In the genomic region with DNA sequence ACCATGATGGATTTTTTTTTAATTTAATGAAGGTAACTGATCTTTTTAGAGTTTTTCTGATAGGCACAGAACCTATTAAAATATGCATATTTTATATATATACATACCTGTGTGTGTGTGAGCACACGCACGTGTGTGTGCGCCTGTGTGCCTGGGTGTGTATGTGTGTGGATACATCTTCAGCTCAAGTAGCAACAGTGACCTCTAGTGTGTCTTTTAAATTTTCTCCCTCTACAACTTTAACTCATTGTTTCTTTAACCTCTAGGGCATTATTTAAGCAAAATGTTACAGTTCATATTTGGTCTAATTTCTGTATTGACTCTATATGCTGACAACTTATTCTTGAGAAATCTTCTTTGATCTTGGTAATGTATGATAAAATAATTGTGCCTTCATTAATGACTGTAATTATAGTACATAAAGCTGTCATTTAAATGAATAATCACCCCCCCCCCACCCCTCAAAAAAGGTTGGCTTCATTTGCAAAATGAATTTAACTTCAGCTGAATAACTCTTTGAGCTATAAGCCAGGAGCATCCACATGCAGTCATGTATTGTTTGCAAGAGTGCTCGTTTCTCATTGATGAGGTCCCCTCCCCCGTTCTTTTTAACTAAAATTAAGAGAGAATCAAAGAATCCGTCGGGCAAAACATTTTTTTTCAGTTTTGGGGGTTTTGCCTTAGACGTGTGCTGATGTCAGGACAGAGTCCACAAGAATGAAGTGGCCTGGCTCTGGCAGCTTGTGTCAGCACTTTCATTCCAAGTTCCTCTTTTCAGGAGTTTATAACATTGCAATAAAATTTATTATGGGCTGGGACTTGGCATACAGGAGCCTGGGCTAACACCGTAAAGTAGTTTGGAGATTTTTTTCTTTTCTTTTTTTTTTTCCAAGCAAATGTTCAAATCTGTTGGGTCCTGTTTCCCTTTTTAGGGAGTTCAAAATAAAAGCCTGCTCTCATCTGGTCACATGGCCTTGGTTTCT, we compare ENCODE assay signal across 8 cellular contexts.
DNase-seq lines count a peak whose midpoint lies in the region; ATAC-seq, FAIRE-seq and TF ChIP-seq lines count a peak whose summit lies in the region.

No MANE protein-coding gene starts in this region.

- FAIRE-seq in H54 (lab: Jason Lieb, UNC): no peak

- DNase-seq in AG08396 (ENCODE audit: low spot score) (peak; percentile 21), H54 (ENCODE audit: insufficient read length, low spot score) (peak; percentile 5), NOMO-1 treated with dmso at 0.1 percent for 144 hours (lab: John Stamatoyannopoulos, UW; ENCODE audit: unreplicated experiment) (peak; percentile 12), epithelial cell of proximal tubule (ENCODE audit: low read depth) (no peak), non-pigmented ciliary epithelial cell (ENCODE audit: low read depth) (peak; percentile 19), SKM-1 (lab: John Stamatoyannopoulos, UW; ENCODE audit: unreplicated experiment) (no peak), substantia nigra (lab: John Stamatoyannopoulos, UW) (no peak)

- TF ChIP-seq POLR2A in H54 (IDR thresholded peaks at IDR 0.05; ENCODE audit: low read depth, low read length): no peak

- no peak overlapping the region for H3K4me3 ChIP-seq in epithelial cell of proximal tubule (ENCODE audit: low read depth, low read length)

- ATAC-seq in HG03280 (IDR thresholded peaks at IDR 0.05; ENCODE audit: unreplicated experiment): no peak

- TF ChIP-seq CTCF in epithelial cell of proximal tubule (conservative IDR thresholded peaks at IDR 0.05; ENCODE audit: low read depth, low read length): peak; percentile 63

- H3K27ac ChIP-seq in substantia nigra (ENCODE audit: low read depth, low read length, poor library complexity, severe bottlenecking): no peak overlapping the region

Comparison
In these comparisons a context has a peak if more than half of its experiments do, and no peak if none do; other contexts are left out.
1. DNase-seq: peak in AG08396 (single experiment), H54 (single experiment), NOMO-1 treated with dmso at 0.1 percent for 144 hours (single experiment) and non-pigmented ciliary epithelial cell (single experiment); none in epithelial cell of proximal tubule (single experiment), SKM-1 (single experiment) and substantia nigra (0 of 49).